1 cellular context compared by ENCODE assay signal in genomic region chr9:127149010-127149409, GRCh38.
TF ChIP-seq lines count a peak whose summit lies in the region.

No MANE protein-coding gene starts in this region.

TF ChIP-seq in IMR-90, 13 proteins besides CTCF, POLR2A, EP300 and RAD21 (continued from another document):
- TF ChIP-seq USF2 (IDR thresholded peaks at IDR 0.05; ENCODE audit: low read depth, low read length) (no peak), CEBPB (IDR thresholded peaks at IDR 0.05; ENCODE audit: low read depth, low read length) (no peak), FOS (IDR thresholded peaks at IDR 0.05; ENCODE audit: low read depth, low read length) (no peak), MAZ (IDR thresholded peaks at IDR 0.05; ENCODE audit: borderline replicate concordance, low read depth, low read length) (no peak), ELK1 (IDR thresholded peaks at IDR 0.05; ENCODE audit: borderline replicate concordance, low read depth, low read length) (no peak), SMC3 (IDR thresholded peaks at IDR 0.05; ENCODE audit: low read depth, low read length) (no peak), CHD1 (IDR thresholded peaks at IDR 0.05; ENCODE audit: low read depth, low read length) (no peak), RFX5 (IDR thresholded peaks at IDR 0.05; ENCODE audit: low read depth, low read length) (no peak), NFE2L2 (IDR thresholded peaks at IDR 0.05; ENCODE audit: low read depth, low read length) (no peak)
